8 cellular contexts compared by ENCODE assay signal in genomic region chr12:118190266-118190665, GRCh38. TPM values are rescaled to one million over a fixed set of nuclear protein-coding genes. Genes with fewer than 3 reads are reported as not detected.
DNase-seq lines count a peak whose midpoint lies in the region; TF ChIP-seq lines count a peak whose summit lies in the region.

No MANE protein-coding gene starts in this region.

- H3F3A ChIP-seq in SK-N-SH (replicated peaks; ENCODE audit: insufficient read depth): peaks cover 27% of the 10 kb centered on the region

- peaks cover 2 to 7% of the 10 kb centered on the region in 2 experiments for H3K36me3 ChIP-seq in SK-N-SH (replicated peaks in 1 of 2; ENCODE audit: control insufficient read depth in 1 of 2, insufficient read depth in 2 of 2, low read length in 1 of 2)

- H4K20me1 ChIP-seq in SK-N-SH (ENCODE audit: insufficient read depth): no peaks in the 10 kb centered on the region

- peak overlapping the region; percentile 92 for H3K4me2 ChIP-seq in SK-N-SH

- no peaks in the 10 kb centered on the region for H3K27me3 ChIP-seq in SK-N-SH (ENCODE audit: insufficient read depth)

- DNase-seq in Daoy (ENCODE audit: low read depth) (peak; percentile 18), SK-N-SH (peak; percentile 33), globus pallidus (ENCODE audit: low spot score) (peak; percentile 83), pons (ENCODE audit: low spot score) (peak; percentile 92), T-helper 1 cell (no peak), COLO829 (ENCODE audit: low spot score) (no peak), DMS 273 treated with DMSO at 0.1 percent for 48 hours (lab: John Stamatoyannopoulos, UW) (no peak), AML-193 (lab: John Stamatoyannopoulos, UW) (no peak)

- H3K79me2 ChIP-seq in SK-N-SH (ENCODE audit: insufficient read depth): peaks cover 24% of the 10 kb centered on the region

- no peaks in the 10 kb centered on the region for H3K9me3 ChIP-seq in SK-N-SH

- no peak for TF ChIP-seq CTCF in SK-N-SH (IDR thresholded peaks at IDR 0.05)

- TF ChIP-seq RAD21 in SK-N-SH (IDR thresholded peaks at IDR 0.05; ENCODE audit: low read length): no peak

- CTCF ChIA-PET in SK-N-SH (lab: Yijun Ruan, JAX): interaction anchor here (1.1 to 4.2 kb wide), 4 partner anchors 9 to 188 kb away, joined by 3 to 34 read pairs (median 8); partner anchors contain the start of gene SUDS3

- H3K9me2 ChIP-seq in SK-N-SH: no peaks in the 10 kb centered on the region

- peak overlapping the region; percentile 76 for H3K9ac ChIP-seq in SK-N-SH

- peak overlapping the region; percentile 82 for H2AFZ ChIP-seq in SK-N-SH (ENCODE audit: low read depth)

- peak overlapping the region; percentile 38 to 54 for H3K4me3 ChIP-seq in SK-N-SH (ENCODE audit: low read depth in 2 of 2, low read length in 1 of 2)

- POLR2A ChIA-PET in SK-N-SH (lab: Yijun Ruan, JAX): interaction anchor here (0.9 to 1.8 kb wide), 2 partner anchors 182 to 186 kb away, joined by 3 to 8 read pairs; partner anchors contain the start of genes SUDS3 and TAOK3

- 31% methylated on average over 11 of the region's 11 CpGs for WGBS in SK-N-SH (ENCODE audit: low lambda C conversion rate)

- TF ChIP-seq EP300 in SK-N-SH (IDR thresholded peaks at IDR 0.05; ENCODE audit: borderline replicate concordance in 1 of 2, low read depth in 1 of 2, low read length in 1 of 2): peak in 1 of 2 experiments; percentile 33; a peak in 1 of 4 replicates

- H3K27ac ChIP-seq in SK-N-SH (ENCODE audit: low read depth in 2 of 2, low read length in 1 of 2): peak overlapping the region; percentile 91 to 99

- peaks cover 16 to 29% of the 10 kb centered on the region in 2 experiments; a peak in 3 of 4 replicates for H3K4me1 ChIP-seq in SK-N-SH (ENCODE audit: control insufficient read depth in 1 of 2, insufficient read depth in 2 of 2, low read depth in 1 of 2, low read length in 1 of 2)

TF ChIP-seq in SK-N-SH, 30 proteins besides CTCF, POLR2A, EP300 and RAD21:
- TF ChIP-seq RXRA (IDR thresholded peaks at IDR 0.05; ENCODE audit: borderline replicate concordance, low read depth): no peak
- TF ChIP-seq JUND (IDR thresholded peaks at IDR 0.05): no peak
- no peak for TF ChIP-seq CHD2 (IDR thresholded peaks at IDR 0.05; ENCODE audit: low read length, partially characterized antibody)
- no peak for TF ChIP-seq SIN3A (IDR thresholded peaks at IDR 0.05; ENCODE audit: borderline replicate concordance, low read depth, low read length)
- TF ChIP-seq GABPA (IDR thresholded peaks at IDR 0.05; ENCODE audit: low read depth): no peak

RNA-seq across cellular contexts. Expression of gene PEBP1, which starts 54.3 kb away (rescaled TPM):
- total RNA-seq in Daoy (2014; rRNA removed; shearing (Covaris generic)): 87.8 and 102 TPM in 2 replicates
- polyA plus RNA-seq in SK-N-SH (2012; rRNA removed): 186 and 219 TPM in 2 replicates
- polyA plus RNA-seq in SK-N-SH (2012; cell fraction: cytosol; rRNA removed): 169 and 192 TPM in 2 replicates
- 117 and 126 TPM in 2 replicates for polyA plus RNA-seq in SK-N-SH (2012; cell fraction: nucleus; rRNA removed)

Comparison
In these comparisons a context has a peak if more than half of its experiments do, and no peak if none do; other contexts are left out.
1. DNase-seq: peak in Daoy (single experiment), SK-N-SH (single experiment), globus pallidus (single experiment) and pons (single experiment); none in T-helper 1 cell (0 of 5), COLO829 (single experiment), DMS 273 treated with DMSO at 0.1 percent for 48 hours (single experiment) and AML-193 (0 of 2).